16 cellular contexts compared by ENCODE assay signal in the genomic region with DNA sequence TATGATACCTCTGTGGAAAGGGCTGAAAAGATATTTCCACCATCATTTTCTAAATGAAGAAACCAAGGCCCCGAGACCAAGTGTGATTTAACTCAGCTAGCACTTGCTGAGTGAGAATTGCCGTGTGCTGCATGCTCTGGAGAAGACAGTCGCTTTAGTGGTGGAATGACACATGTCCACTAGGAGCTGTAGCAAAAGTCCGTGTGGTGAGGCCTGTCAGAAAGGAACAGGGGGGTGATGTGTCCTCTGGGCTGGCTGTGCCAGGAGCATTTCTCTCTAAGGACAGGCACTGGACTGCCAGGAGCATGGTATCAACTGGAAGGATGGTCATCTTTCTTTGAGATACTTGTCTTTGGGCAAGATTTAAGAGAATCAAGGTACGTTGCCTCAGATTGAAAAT.
A peak's percentile ranks its signal among the peaks of the same experiment; 100 is the strongest.
DNase-seq lines count a peak whose midpoint lies in the region; ATAC-seq and TF ChIP-seq lines count a peak whose summit lies in the region.
"Had no signal": no experiment of that assay in that cellular context is flagged by ENCODE, and none has a peak within 500 bp of the region (broad histone marks: within the 10 kb centered on the region; RNA-seq: fewer than 3 reads in every experiment).

No MANE protein-coding gene starts in this region.

- H3K4me3 ChIP-seq in esophagus squamous epithelium: no peak overlapping the region
- H3K4me3 ChIP-seq: GM12878 had no signal

- intact Hi-C loops in esophagus squamous epithelium (cut with DNase I): no loop called here

- H3K4me3 Mint-ChIP-seq in stimulated activated naive CD8-positive, alpha-beta T cell treated with anti-CD3 and anti-CD28 coated beads, Interleukin-15, Interleukin-2, amounts not matched to agents 100 ng/mL and 50 ng/mL, for 24 hours: no peak overlapping the region
- H3K4me3 Mint-ChIP-seq in stimulated activated naive CD8-positive, alpha-beta T cell treated with anti-CD3 and anti-CD28 coated beads, Interleukin-15, amount 100 ng/mL, for 72 hours: no peak overlapping the region
- H3K4me3 Mint-ChIP-seq in progenitor cell of endocrine pancreas (ENCODE audit: low read depth): no peak overlapping the region

- 91 to 95% methylated on average over 4 to 5 of the region's 5 CpGs for WGBS in esophagus squamous epithelium, 2 donors

- TF ChIP-seq POLR2A in esophagus squamous epithelium (IDR thresholded peaks at IDR 0.05): no peak

- peak overlapping the region; percentile 64 to 88 (median 80) for H3K27ac ChIP-seq in esophagus squamous epithelium

- H3K27me3 ChIP-seq in esophagus squamous epithelium: no peaks in the 10 kb centered on the region

- no peak for DNase-seq in stimulated activated naive CD8-positive, alpha-beta T cell treated with anti-CD3 and anti-CD28 coated beads, Interleukin-15, amount 100 ng/mL, for 72 hours
- DNase-seq in esophagus squamous epithelium (lab: John Stamatoyannopoulos, UW) (no peak), progenitor cell of endocrine pancreas (ENCODE audit: low spot score, unreplicated experiment) (no peak), AG20443 (ENCODE audit: low spot score) (no peak), HuH-7 (ENCODE audit: low spot score) (no peak), NCI-H82 (lab: John Stamatoyannopoulos, UW) (no peak)
- DNase-seq: Caco-2, Karpas-422, NCI-H1105 treated with DMSO at 0.1 percent for 48 hours, NCI-H187, NCI-H446, NCI-H774, SHP77 treated with DMSO at 0.1 percent for 48 hours had no signal

- H3K4me1 Mint-ChIP-seq in stimulated activated naive CD8-positive, alpha-beta T cell treated with anti-CD3 and anti-CD28 coated beads, Interleukin-15, Interleukin-2, amounts not matched to agents 100 ng/mL and 50 ng/mL, for 24 hours (ENCODE audit: low read depth): no peaks in the 10 kb centered on the region
- H3K4me1 Mint-ChIP-seq in stimulated activated naive CD8-positive, alpha-beta T cell treated with anti-CD3 and anti-CD28 coated beads, Interleukin-15, amount 100 ng/mL, for 72 hours: peaks cover 4% of the 10 kb centered on the region
- H3K4me1 Mint-ChIP-seq in progenitor cell of endocrine pancreas (ENCODE audit: low read depth): peaks cover 54% of the 10 kb centered on the region

- TF ChIP-seq CTCF in esophagus squamous epithelium (IDR thresholded peaks at IDR 0.05) (no peak), progenitor cell of endocrine pancreas (IDR thresholded peaks at IDR 0.05; ENCODE audit: unreplicated experiment) (no peak)

- peaks cover 0 to 33% (median 11%) of the 10 kb centered on the region in 3 donors for H3K36me3 ChIP-seq in esophagus squamous epithelium

- H3K27me3 Mint-ChIP-seq in stimulated activated naive CD8-positive, alpha-beta T cell treated with anti-CD3 and anti-CD28 coated beads, Interleukin-15, Interleukin-2, amounts not matched to agents 100 ng/mL and 50 ng/mL, for 24 hours: no peaks in the 10 kb centered on the region
- H3K27me3 Mint-ChIP-seq in stimulated activated naive CD8-positive, alpha-beta T cell treated with anti-CD3 and anti-CD28 coated beads, Interleukin-15, amount 100 ng/mL, for 72 hours: no peaks in the 10 kb centered on the region
- H3K27me3 Mint-ChIP-seq in progenitor cell of endocrine pancreas: no peaks in the 10 kb centered on the region

- no peak for ATAC-seq in stimulated activated naive CD8-positive, alpha-beta T cell treated with anti-CD3 and anti-CD28 coated beads, Interleukin-15, amount 100 ng/mL, for 72 hours
- no peak for ATAC-seq in HG03432 (IDR thresholded peaks at IDR 0.05; ENCODE audit: unreplicated experiment)
- ATAC-seq: GM12878 had no signal

- peaks cover 69% of the 10 kb centered on the region for H3K36me3 Mint-ChIP-seq in stimulated activated naive CD8-positive, alpha-beta T cell treated with anti-CD3 and anti-CD28 coated beads, Interleukin-15, Interleukin-2, amounts not matched to agents 100 ng/mL and 50 ng/mL, for 24 hours (ENCODE audit: low read depth)
- H3K36me3 Mint-ChIP-seq in progenitor cell of endocrine pancreas (ENCODE audit: insufficient read depth): peaks cover 33% of the 10 kb centered on the region

- peak overlapping the region; percentile 24 for H3K27ac Mint-ChIP-seq in stimulated activated naive CD8-positive, alpha-beta T cell treated with anti-CD3 and anti-CD28 coated beads, Interleukin-15, Interleukin-2, amounts not matched to agents 100 ng/mL and 50 ng/mL, for 24 hours
- H3K27ac Mint-ChIP-seq in stimulated activated naive CD8-positive, alpha-beta T cell treated with anti-CD3 and anti-CD28 coated beads, Interleukin-15, amount 100 ng/mL, for 72 hours: no peak overlapping the region
- H3K27ac Mint-ChIP-seq in progenitor cell of endocrine pancreas: peak overlapping the region; percentile 91

- no peaks in the 10 kb centered on the region for H3K9me3 ChIP-seq in esophagus squamous epithelium
- H3K9me3 ChIP-seq: Caco-2 had no signal

- peaks cover 23 to 73% (median 28%) of the 10 kb centered on the region in 3 donors for H3K4me1 ChIP-seq in esophagus squamous epithelium

- no peaks in the 10 kb centered on the region for H3K9me3 Mint-ChIP-seq in stimulated activated naive CD8-positive, alpha-beta T cell treated with anti-CD3 and anti-CD28 coated beads, Interleukin-15, Interleukin-2, amounts not matched to agents 100 ng/mL and 50 ng/mL, for 24 hours
- H3K9me3 Mint-ChIP-seq in stimulated activated naive CD8-positive, alpha-beta T cell treated with anti-CD3 and anti-CD28 coated beads, Interleukin-15, amount 100 ng/mL, for 72 hours: no peaks in the 10 kb centered on the region
- peaks cover 4% of the 10 kb centered on the region for H3K9me3 Mint-ChIP-seq in progenitor cell of endocrine pancreas (ENCODE audit: low read depth)

Comparison
In these comparisons a context has a peak if more than half of its experiments do, and no peak if none do; other contexts are left out.
1. H3K27ac Mint-ChIP-seq: peak in stimulated activated naive CD8-positive, alpha-beta T cell treated with anti-CD3 and anti-CD28 coated beads, Interleukin-15, Interleukin-2, amounts not matched to agents 100 ng/mL and 50 ng/mL, for 24 hours (single experiment) and progenitor cell of endocrine pancreas (single experiment); none in stimulated activated naive CD8-positive, alpha-beta T cell treated with anti-CD3 and anti-CD28 coated beads, Interleukin-15, amount 100 ng/mL, for 72 hours (0 of 2).